ENCODE assay signal across 28 cellular contexts in the genomic region with DNA sequence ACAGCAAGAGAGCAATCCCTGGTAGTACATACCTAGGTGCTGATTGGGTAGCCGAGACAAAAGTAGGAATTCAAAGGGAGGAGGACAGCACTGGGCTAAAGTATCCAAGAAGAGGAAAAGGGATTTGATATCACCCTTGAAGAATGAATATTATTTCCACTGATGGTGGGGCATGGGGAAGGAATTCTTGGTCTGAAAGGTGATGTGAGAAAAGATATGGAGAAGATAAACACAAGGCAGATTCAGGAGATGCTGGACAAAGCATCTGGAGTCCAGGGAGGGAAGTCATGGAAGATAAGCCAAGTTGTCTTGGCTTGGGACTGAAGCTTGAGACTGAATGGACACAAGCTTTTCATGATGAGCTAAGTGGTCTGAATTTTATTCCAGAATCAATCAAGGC.
"Had no signal": no experiment of that assay in that cellular context is flagged by ENCODE, and none has a peak within 500 bp of the region (broad histone marks: within the 10 kb centered on the region; RNA-seq: fewer than 3 reads in every experiment).

No MANE protein-coding gene starts in this region.

- H3K36me3 Mint-ChIP-seq: stimulated activated effector memory CD8-positive, alpha-beta T cell treated with anti-CD3 and anti-CD28 coated beads, Interleukin-12 subunit alpha, Interleukin-12 subunit beta, amount 100 ng/mL, for 72 hours; stimulated activated memory B cell treated with anti-CD40 and anti-IgM and Interleukin-4, amounts not matched to agents 10 μg/mL and 1 μg/mL and 100 μg/mL, for 72 hours; stimulated activated naive B cell treated with anti-CD40 and anti-IgM and Interleukin-4, amounts not matched to agents 10 μg/mL and 1 μg/mL and 100 μg/mL, for 72 hours had no signal

- H3K4me1 ChIP-seq: stomach, suprapubic skin, testis, tibial artery, tibial nerve, upper lobe of left lung, upper lobe of right lung, uterus, vagina had no signal

- H3K4me3 Mint-ChIP-seq: stimulated activated effector memory CD8-positive, alpha-beta T cell treated with anti-CD3 and anti-CD28 coated beads, Interleukin-12 subunit alpha, Interleukin-12 subunit beta, amount 100 ng/mL, for 72 hours; stimulated activated memory B cell treated with anti-CD40 and anti-IgM and Interleukin-4, amounts not matched to agents 10 μg/mL and 1 μg/mL and 100 μg/mL, for 72 hours; stimulated activated naive B cell treated with anti-CD40 and anti-IgM and Interleukin-4, amounts not matched to agents 10 μg/mL and 1 μg/mL and 100 μg/mL, for 72 hours; stimulated activated naive CD8-positive, alpha-beta T cell treated with anti-CD3 and anti-CD28 coated beads, Interleukin-15, amount 100 ng/mL, for 72 hours; stimulated activated naive CD8-positive, alpha-beta T cell treated with anti-CD3 and anti-CD28 coated beads, Interleukin-15, Interleukin-2, amounts not matched to agents 100 ng/mL and 50 ng/mL, for 24 hours; type B pancreatic cell had no signal

- H3K9me3 Mint-ChIP-seq: stimulated activated naive CD8-positive, alpha-beta T cell treated with anti-CD3 and anti-CD28 coated beads, Interleukin-15, amount 100 ng/mL, for 72 hours; stimulated activated naive CD8-positive, alpha-beta T cell treated with anti-CD3 and anti-CD28 coated beads, Interleukin-15, Interleukin-2, amounts not matched to agents 100 ng/mL and 50 ng/mL, for 24 hours; type B pancreatic cell had no signal

- ATAC-seq: stimulated activated effector memory CD8-positive, alpha-beta T cell treated with anti-CD3 and anti-CD28 coated beads, Interleukin-12 subunit alpha, Interleukin-12 subunit beta, amount 100 ng/mL, for 72 hours; stimulated activated memory B cell treated with anti-CD40 and anti-IgM and Interleukin-4, amounts not matched to agents 10 μg/mL and 1 μg/mL and 100 μg/mL, for 72 hours; stimulated activated naive B cell treated with anti-CD40 and anti-IgM and Interleukin-4, amounts not matched to agents 10 μg/mL and 1 μg/mL and 100 μg/mL, for 72 hours; stimulated activated naive CD8-positive, alpha-beta T cell treated with anti-CD3 and anti-CD28 coated beads, Interleukin-15, amount 100 ng/mL, for 72 hours; stimulated activated naive CD8-positive, alpha-beta T cell treated with anti-CD3 and anti-CD28 coated beads, Interleukin-15, Interleukin-2, amounts not matched to agents 100 U/mL and 50 U/mL, for 24 hours; upper lobe of right lung had no signal

- H3K27ac ChIP-seq: stomach, suprapubic skin, testis, thoracic aorta, thyroid gland, tibial artery, tibial nerve, transverse colon, upper lobe of left lung, upper lobe of right lung, uterus, vagina had no signal

- H3K27ac Mint-ChIP-seq: stimulated activated effector memory CD8-positive, alpha-beta T cell treated with anti-CD3 and anti-CD28 coated beads, Interleukin-12 subunit alpha, Interleukin-12 subunit beta, amount 100 ng/mL, for 72 hours; stimulated activated memory B cell treated with anti-CD40 and anti-IgM and Interleukin-4, amounts not matched to agents 10 μg/mL and 1 μg/mL and 100 μg/mL, for 72 hours; stimulated activated naive B cell treated with anti-CD40 and anti-IgM and Interleukin-4, amounts not matched to agents 10 μg/mL and 1 μg/mL and 100 μg/mL, for 72 hours; stimulated activated naive CD8-positive, alpha-beta T cell treated with anti-CD3 and anti-CD28 coated beads, Interleukin-15, amount 100 ng/mL, for 72 hours; stimulated activated naive CD8-positive, alpha-beta T cell treated with anti-CD3 and anti-CD28 coated beads, Interleukin-15, Interleukin-2, amounts not matched to agents 100 ng/mL and 50 ng/mL, for 24 hours; type B pancreatic cell had no signal

- H3K9me3 ChIP-seq: stomach, suprapubic skin, testis, thoracic aorta, thyroid gland, tibial artery, tibial nerve, transverse colon, upper lobe of left lung, upper lobe of right lung, uterus, vagina had no signal

- H3K4me3 ChIP-seq: stomach, suprapubic skin, testis, thoracic aorta, thyroid gland, tibial artery, tibial nerve, transverse colon, upper lobe of left lung, upper lobe of right lung, uterus, vagina had no signal

- H3K36me3 ChIP-seq: stomach, suprapubic skin, thoracic aorta, thyroid gland, tibial artery, tibial nerve, transverse colon, upper lobe of left lung, upper lobe of right lung, uterus, vagina had no signal

- FAIRE-seq: urothelium cell line had no signal

- H3K27me3 ChIP-seq: stomach, suprapubic skin, testis, thyroid gland, tibial artery, tibial nerve, transverse colon, upper lobe of left lung, uterus, vagina had no signal

- H3K27me3 Mint-ChIP-seq: stimulated activated memory B cell treated with anti-CD40 and anti-IgM and Interleukin-4, amounts not matched to agents 10 μg/mL and 1 μg/mL and 100 μg/mL, for 72 hours; stimulated activated naive B cell treated with anti-CD40 and anti-IgM and Interleukin-4, amounts not matched to agents 10 μg/mL and 1 μg/mL and 100 μg/mL, for 72 hours had no signal

- DNase-seq: stimulated activated CD4-positive, alpha-beta T cell treated with anti-CD3 and anti-CD28 coated beads, Interleukin-2, amount 100 ng/mL, for 48 hours; stimulated activated CD4-positive, alpha-beta T cell treated with anti-CD3 and anti-CD28 coated beads, Interleukin-4, amount 100 ng/mL, for 1 hour; stimulated activated CD4-positive, alpha-beta T cell treated with anti-CD3 and anti-CD28 coated beads, Interleukin-4, amount 100 ng/mL, for 24 hours; stimulated activated CD4-positive, alpha-beta T cell treated with anti-CD3 and anti-CD28 coated beads, Interleukin-4, amount 100 ng/mL, for 4 hours; stimulated activated CD8-positive, alpha-beta memory T cell treated with anti-CD3 and anti-CD28 coated beads, Interleukin-4, amount 100 ng/mL, for 48 hours; stimulated activated naive B cell treated with anti-CD40 and anti-IgM and Interleukin-4, amounts not matched to agents 10 μg/mL and 1 μg/mL and 100 μg/mL, for 72 hours; stimulated activated naive CD4-positive, alpha-beta T cell; stimulated activated naive CD4-positive, alpha-beta T cell treated with Interleukin-2 at 50 U/mL for 16 hours; stimulated activated naive CD8-positive, alpha-beta T cell treated with anti-CD3 and anti-CD28 coated beads, Interleukin-15, amount 100 ng/mL, for 72 hours; stimulated activated naive CD8-positive, alpha-beta T cell treated with anti-CD3 and anti-CD28 coated beads, Interleukin-15, Interleukin-2, amounts not matched to agents 100 U/mL and 50 U/mL, for 24 hours; stomach; substantia nigra; testis; thyroid gland; tibial artery; transverse colon; upper lobe of left lung; upper lobe of right lung; uterus had no signal

- H3K4me1 Mint-ChIP-seq: stimulated activated effector memory CD8-positive, alpha-beta T cell treated with anti-CD3 and anti-CD28 coated beads, Interleukin-12 subunit alpha, Interleukin-12 subunit beta, amount 100 ng/mL, for 72 hours; stimulated activated memory B cell treated with anti-CD40 and anti-IgM and Interleukin-4, amounts not matched to agents 10 μg/mL and 1 μg/mL and 100 μg/mL, for 72 hours; stimulated activated naive B cell treated with anti-CD40 and anti-IgM and Interleukin-4, amounts not matched to agents 10 μg/mL and 1 μg/mL and 100 μg/mL, for 72 hours; stimulated activated naive CD8-positive, alpha-beta T cell treated with anti-CD3 and anti-CD28 coated beads, Interleukin-15, amount 100 ng/mL, for 72 hours had no signal
